Comparison of ENCODE assay signal across 23 cellular contexts in genomic region chr12:27133022-27133590, GRCh38.
A peak's percentile ranks its signal among the peaks of the same experiment; 100 is the strongest.
DNase-seq lines count a peak whose midpoint lies in the region; ATAC-seq and TF ChIP-seq lines count a peak whose summit lies in the region.
"Had no signal": no experiment of that assay in that cellular context is flagged by ENCODE, and none has a peak within 500 bp of the region (broad histone marks: within the 10 kb centered on the region; RNA-seq: fewer than 3 reads in every experiment).

No MANE protein-coding gene starts in this region.

- DNase-seq in posterior cingulate gyrus (no peak), GF-D8 (lab: John Stamatoyannopoulos, UW) (no peak)
- no peak for DNase-seq in NK-92 treated with Interleukin-12 subunit alpha and Interleukin-12 subunit beta, amount 100 ng/mL, for 24 hours (lab: John Stamatoyannopoulos, UW)
- DNase-seq: HCEC 1CT; immature natural killer cell; left lung; NCI-H1048; NCI-H2029; NCI-H446; SK-N-SH; stimulated activated naive CD8-positive, alpha-beta T cell treated with anti-CD3 and anti-CD28 coated beads, Interleukin-15, Interleukin-2, amounts not matched to agents 100 U/mL and 50 U/mL, for 24 hours; T1000; tibial artery had no signal

- H3K27me3 Mint-ChIP-seq in nephron (ENCODE audit: low read depth): no peaks in the 10 kb centered on the region
- H3K27me3 Mint-ChIP-seq: central memory CD8-positive, alpha-beta T cell had no signal

- H3K4me3 Mint-ChIP-seq in nephron: no peak overlapping the region
- H3K4me3 Mint-ChIP-seq: CD14-positive monocyte; central memory CD8-positive, alpha-beta T cell; immature natural killer cell; mesothelial cell of epicardium; natural killer cell treated with Interleukin-12 subunit alpha and Interleukin-12 subunit beta and Interleukin-15 and Interleukin-18, amount 100 ng/mL, for 72 hours had no signal

- TF ChIP-seq CTCF in nephron (IDR thresholded peaks at IDR 0.05; ENCODE audit: unreplicated experiment in 3 of 3): no peak

- peaks cover 11% of the 10 kb centered on the region for H3K4me1 Mint-ChIP-seq in nephron
- H3K4me1 Mint-ChIP-seq: CD14-positive monocyte; central memory CD8-positive, alpha-beta T cell; immature natural killer cell; mesothelial cell of epicardium had no signal

- peak; percentile 88 for ATAC-seq in GM19023 (IDR thresholded peaks at IDR 0.05; ENCODE audit: unreplicated experiment)
- ATAC-seq in GM21786 (IDR thresholded peaks at IDR 0.05; ENCODE audit: unreplicated experiment): peak; percentile 82
- peak; percentile 73 for ATAC-seq in HG03108 (IDR thresholded peaks at IDR 0.05; ENCODE audit: unreplicated experiment)
- ATAC-seq in HG03280 (IDR thresholded peaks at IDR 0.05; ENCODE audit: unreplicated experiment): no peak
- ATAC-seq: activated naive CD4-positive, alpha-beta T cell treated with anti-CD3 and anti-CD28 coated beads, Interleukin-2, amount 50 U/mL, for 72 hours; left lung; natural killer cell treated with Interleukin-12 subunit alpha and Interleukin-12 subunit beta and Interleukin-15 and Interleukin-18, amount 100 ng/mL, for 72 hours; stimulated activated naive CD8-positive, alpha-beta T cell treated with anti-CD3 and anti-CD28 coated beads, Interleukin-15, Interleukin-2, amounts not matched to agents 100 U/mL and 50 U/mL, for 24 hours had no signal

- H3K9me3 Mint-ChIP-seq in nephron: peaks cover 4% of the 10 kb centered on the region
- H3K9me3 Mint-ChIP-seq: activated naive CD4-positive, alpha-beta T cell treated with anti-CD3 and anti-CD28 coated beads, Interleukin-2, amount 50 U/mL, for 72 hours; immature natural killer cell; natural killer cell treated with Interleukin-12 subunit alpha and Interleukin-12 subunit beta and Interleukin-15 and Interleukin-18, amount 100 ng/mL, for 72 hours had no signal

- no peaks in the 10 kb centered on the region for H3K36me3 Mint-ChIP-seq in nephron (ENCODE audit: low read depth)
- H3K36me3 Mint-ChIP-seq: activated naive CD4-positive, alpha-beta T cell treated with anti-CD3 and anti-CD28 coated beads, Interleukin-2, amount 50 U/mL, for 72 hours; CD14-positive monocyte; mesothelial cell of epicardium had no signal

- intact Hi-C loops in posterior cingulate gyrus (cut with DNase I): no loop called here

- H3K27ac Mint-ChIP-seq in nephron: peak overlapping the region in 2 of 3 experiments; percentile 27 to 44
- H3K27ac Mint-ChIP-seq: activated naive CD4-positive, alpha-beta T cell treated with anti-CD3 and anti-CD28 coated beads, Interleukin-2, amount 50 U/mL, for 72 hours; CD14-positive monocyte; immature natural killer cell; mesothelial cell of epicardium; natural killer cell treated with Interleukin-12 subunit alpha and Interleukin-12 subunit beta and Interleukin-15 and Interleukin-18, amount 100 ng/mL, for 72 hours had no signal
